ENCODE assay signal across 9 cellular contexts in the genomic region with DNA sequence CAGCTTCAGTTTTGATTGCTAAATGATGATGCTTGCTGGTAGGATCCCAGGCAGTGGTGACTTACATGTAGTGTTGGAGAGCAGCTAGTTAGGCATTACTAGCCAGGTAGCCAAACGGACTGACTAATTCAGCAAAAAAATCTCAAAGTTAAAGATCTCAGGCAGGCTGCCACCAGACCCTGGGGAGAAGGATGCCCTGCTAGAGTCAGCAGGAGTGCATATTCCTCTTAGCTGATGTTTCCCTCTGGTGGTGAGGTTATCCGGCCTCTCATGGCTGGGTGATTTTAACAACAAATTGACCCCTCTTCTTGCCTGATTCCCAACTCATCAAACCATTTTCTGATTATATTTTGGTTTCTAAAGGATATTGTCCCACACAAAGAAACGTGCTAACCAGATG. TPM values are rescaled to one million over a fixed set of nuclear protein-coding genes. Genes with fewer than 3 reads are reported as not detected.
DNase-seq lines count a peak whose midpoint lies in the region; TF ChIP-seq lines count a peak whose summit lies in the region.
"Had no signal": no experiment of that assay in that cellular context is flagged by ENCODE, and none has a peak within 500 bp of the region (broad histone marks: within the 10 kb centered on the region; RNA-seq: fewer than 3 reads in every experiment).

No MANE protein-coding gene starts in this region.

- H3K9me3 ChIP-seq in endodermal cell (ENCODE audit: control insufficient read depth, low read length): no peaks in the 10 kb centered on the region

- DNase-seq in NAMALWA (ENCODE audit: low spot score) (peak; percentile 7), endodermal cell (peak; percentile 43), renal cortical epithelial cell (ENCODE audit: low read depth) (peak; percentile 67), G401 (ENCODE audit: low spot score) (no peak)
- no peak for DNase-seq in effector CD8-positive, alpha-beta T cell (lab: John Stamatoyannopoulos, UW)
- DNase-seq: activated T-cell treated with anti-CD3 and anti-CD28 coated beads, Interleukin-2, amount 50 U/mL, for 72 hours; NCI-H2171 treated with DMSO at 0.1 percent for 48 hours had no signal

- H3K36me3 Mint-ChIP-seq in endodermal cell (ENCODE audit: low read depth): peaks cover 41% of the 10 kb centered on the region

- H3K9ac ChIP-seq in endodermal cell (ENCODE audit: extremely low read depth, low read length, poor library complexity, severe bottlenecking): no peak overlapping the region

- no peaks in the 10 kb centered on the region for H3K27me3 ChIP-seq in endodermal cell (ENCODE audit: control insufficient read depth, insufficient read depth, low read length, poor library complexity, severe bottlenecking)

- H3K4me1 Mint-ChIP-seq in endodermal cell: peaks cover 36% of the 10 kb centered on the region

- H3K27me3 Mint-ChIP-seq in endodermal cell (ENCODE audit: insufficient read depth): peaks cover under 1% of the 10 kb centered on the region

- H3K4me3 ChIP-seq in endodermal cell (ENCODE audit: low read length): peak overlapping the region; percentile 36

- no peak overlapping the region for H3K4me3 Mint-ChIP-seq in endodermal cell
- H3K4me3 Mint-ChIP-seq: T-helper 1 cell treated with Interleukin-12 subunit alpha and Interleukin-12 subunit beta and Interleukin-4 antibody, amounts not matched to agents 30 μg/mL and 1 μg/mL, for 36 hours had no signal

- H3K4me1 ChIP-seq in endodermal cell (ENCODE audit: control insufficient read depth, insufficient read depth, low read length): peaks cover 5% of the 10 kb centered on the region

- in situ Hi-C loops in G401 (cut with HindIII; ENCODE audit: low sequenced_read_pairs): no loop called here

- H3K27ac ChIP-seq in endodermal cell (ENCODE audit: low read depth, low read length): no peak overlapping the region

- H3K9me3 Mint-ChIP-seq in endodermal cell: no peaks in the 10 kb centered on the region
- H3K9me3 Mint-ChIP-seq: activated T-cell treated with anti-CD3 and anti-CD28 coated beads, Interleukin-2, amount 50 U/mL, for 72 hours; T-helper 1 cell treated with Interleukin-12 subunit alpha and Interleukin-12 subunit beta and Interleukin-4 antibody, amounts not matched to agents 30 μg/mL and 1 μg/mL, for 36 hours had no signal

- peak; percentile 70 for TF ChIP-seq CTCF in endodermal cell (conservative IDR thresholded peaks at IDR 0.05)

- no peak overlapping the region for H3K27ac Mint-ChIP-seq in endodermal cell
- H3K27ac Mint-ChIP-seq: activated T-cell treated with anti-CD3 and anti-CD28 coated beads, Interleukin-2, amount 50 U/mL, for 72 hours; T-helper 1 cell treated with Interleukin-12 subunit alpha and Interleukin-12 subunit beta and Interleukin-4 antibody, amounts not matched to agents 30 μg/mL and 1 μg/mL, for 36 hours had no signal

- WGBS in endodermal cell (ENCODE audit: insufficient coverage in 1 of 2, insufficient read length in 1 of 2), 2 experiments: 80 to 100% methylated on average over 1 to 3 of the region's 3 CpGs

- H3K36me3 ChIP-seq in endodermal cell (ENCODE audit: control insufficient read depth, insufficient read depth, low read length): peaks cover 48% of the 10 kb centered on the region

RNA-seq across cellular contexts. Expression of a gene that starts 2.8 kb away (rescaled TPM):
- total RNA-seq in endodermal cell (10 to 100 TPM; 69.9 to 96.4 TPM), renal cortical epithelial cell (0.17 and 0.50 TPM in 2 replicates)
- 115 TPM for polyA plus RNA-seq in endodermal cell (2013, experiment 1 of 2)
- 105 TPM for polyA plus RNA-seq in endodermal cell (2013, experiment 2 of 2)
- not detected in 2 replicates for total RNA-seq in G401 (2014; rRNA removed; shearing (Covaris generic))
- total RNA-seq: mononuclear cell had no signal

RNA-seq across cellular contexts. Expression of a gene that starts 9.5 kb away (rescaled TPM):
- total RNA-seq in endodermal cell (10 to 100 TPM; 49.9 to 89.0 TPM), renal cortical epithelial cell (1.2 and 33.0 TPM in 2 replicates)
- polyA plus RNA-seq in endodermal cell (2013, experiment 1 of 2): 90.3 TPM
- polyA plus RNA-seq in endodermal cell (2013, experiment 2 of 2): 82.1 TPM
- 21.3 and 25.9 TPM in 2 replicates for total RNA-seq in G401 (2014; rRNA removed; shearing (Covaris generic))

RNA-seq across cellular contexts. Expression of a gene that starts 10.4 kb away (rescaled TPM):
- total RNA-seq in endodermal cell (not detected), renal cortical epithelial cell (not detected in 2 replicates)
- polyA plus RNA-seq in endodermal cell (2013, experiment 1 of 2): not detected
- polyA plus RNA-seq in endodermal cell (2013, experiment 2 of 2): not detected
- not detected in 2 replicates for total RNA-seq in G401 (2014; rRNA removed; shearing (Covaris generic))
- total RNA-seq: activated T-cell treated with anti-CD3 and anti-CD28 coated beads, Interleukin-2, amount 50 U/mL, for 72 hours; mononuclear cell had no signal

RNA-seq across cellular contexts. Expression of a gene that starts 14.6 kb away (rescaled TPM):
- total RNA-seq in endodermal cell: 1 to 10 TPM in 1 of 2 donors, under 1 TPM in 1; 0.40 to 1.4 TPM
- 3.3 TPM for polyA plus RNA-seq in endodermal cell (2013, experiment 1 of 2)
- polyA plus RNA-seq in endodermal cell (2013, experiment 2 of 2): 2.8 TPM
- not detected in 2 replicates for total RNA-seq in renal cortical epithelial cell
- not detected in 2 replicates for total RNA-seq in G401 (2014; rRNA removed; shearing (Covaris generic))

RNA-seq across cellular contexts. Expression of a gene that starts 40.9 kb away (rescaled TPM):
- 100 to 1,000 TPM; 293 TPM for total RNA-seq in endodermal cell
- polyA plus RNA-seq in endodermal cell (2013, experiment 1 of 2): 295 TPM
- polyA plus RNA-seq in endodermal cell (2013, experiment 2 of 2): 251 TPM
- total RNA-seq in renal cortical epithelial cell: 60.8 and 80.0 TPM in 2 replicates
- total RNA-seq in G401 (2014; rRNA removed; shearing (Covaris generic)): 112 and 138 TPM in 2 replicates

Comparison
In these comparisons a context has a peak if more than half of its experiments do, and no peak if none do; other contexts are left out.
1. DNase-seq: peak in NAMALWA (single experiment), endodermal cell (single experiment) and renal cortical epithelial cell (single experiment); none in G401 (single experiment) and effector CD8-positive, alpha-beta T cell (single experiment).
2. RNA of a gene that starts 2.8 kb away (total RNA-seq): 69.9 to 96.4 TPM in endodermal cell; 0.17 to 0.50 TPM in renal cortical epithelial cell and not detected in G401; every median in the first group is over 10 times any median in the second.